In the genomic region with DNA sequence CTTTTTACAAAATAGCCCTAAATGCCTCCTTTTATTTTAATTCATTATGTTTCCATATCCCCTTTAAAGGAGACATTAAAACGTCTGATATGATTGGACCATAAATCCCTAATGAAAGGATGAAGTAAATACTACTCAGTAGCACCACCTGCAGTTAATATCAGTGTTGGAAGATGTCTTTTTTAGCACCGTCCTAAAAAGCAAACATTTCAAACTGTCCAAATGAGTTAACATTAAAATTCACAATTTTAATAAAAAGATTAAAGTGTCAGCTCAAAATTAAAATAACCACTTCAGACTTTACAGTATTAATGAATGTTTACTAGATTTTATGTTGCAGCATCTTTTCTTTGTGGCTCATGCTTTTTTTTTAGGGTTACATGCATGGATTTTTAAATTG, we compare ENCODE assay signal across 16 cellular contexts. TPM values are rescaled to one million over a fixed set of nuclear protein-coding genes. Genes with fewer than 3 reads are reported as not detected.
DNase-seq lines count a peak whose midpoint lies in the region; ATAC-seq and TF ChIP-seq lines count a peak whose summit lies in the region.
"Had no signal": no experiment of that assay in that cellular context is flagged by ENCODE, and none has a peak within 500 bp of the region (broad histone marks: within the 10 kb centered on the region; RNA-seq: fewer than 3 reads in every experiment).

No MANE protein-coding gene starts in this region.

- CTCF ChIA-PET in AG04450 (lab: Charles Lee), result interaction anchor here (0.6 to 1.9 kb wide), 7 partner anchors 17 to 1690 kb away, joined by 3 to 9 read pairs (median 4); no protein-coding TSS in a partner anchor
- CTCF ChIA-PET in activated CD4-positive, alpha-beta memory T cell treated with anti-CD3 and anti-CD28 coated beads for 36 hours (lab: Charles Lee), result interaction anchor here (0.9 to 1.5 kb wide), 4 partner anchors 11 to 18 kb away, joined by 3 to 6 read pairs (median 4); a partner anchor contains a TSS

- intact Hi-C loops in activated CD4-positive, alpha-beta memory T cell treated with anti-CD3 and anti-CD28 coated beads for 36 hours (cut with micrococcal nuclease), result no loop called here

- no peak for TF ChIP-seq POLR2A in tibial nerve (IDR thresholded peaks at IDR 0.05)

- peaks cover 94% of the 10 kb centered on the region for H3K36me3 ChIP-seq in RWPE2 (ENCODE audit: low read depth)
- H3K36me3 ChIP-seq in tibial nerve, result peaks cover 0 to 72% (median 8%) of the 10 kb centered on the region in 3 donors

- POLR2A ChIA-PET in AG04450 (lab: Yijun Ruan, JAX), result interaction anchor here (0.7 kb wide), 1 partner anchor 32 kb away, joined by 3 read pairs; no protein-coding TSS in a partner anchor
- POLR2A ChIA-PET in activated CD4-positive, alpha-beta memory T cell treated with anti-CD3 and anti-CD28 coated beads for 36 hours (lab: Charles Lee), result interaction anchor here (0.7 kb wide), 1 partner anchor 10 kb away, joined by 3 read pairs; no protein-coding TSS in a partner anchor

- H3K27me3 Mint-ChIP-seq in activated CD4-positive, alpha-beta memory T cell treated with anti-CD3 and anti-CD28 coated beads for 36 hours, result no peaks in the 10 kb centered on the region
- H3K27me3 Mint-ChIP-seq in stimulated activated memory B cell treated with anti-CD40 and anti-IgM and Interleukin-4, amounts not matched to agents 10 μg/mL and 1 μg/mL and 100 μg/mL, for 72 hours, result no peaks in the 10 kb centered on the region
- H3K27me3 Mint-ChIP-seq: activated CD8-positive, alpha-beta T cell treated with anti-CD3 and anti-CD28 coated beads for 36 hours; activated naive CD8-positive, alpha-beta T cell treated with anti-CD3 and anti-CD28 coated beads for 36 hours; CD4-positive, CD25-positive, alpha-beta regulatory T cell had no signal

- H3K36me3 Mint-ChIP-seq in activated CD4-positive, alpha-beta memory T cell treated with anti-CD3 and anti-CD28 coated beads for 36 hours, result peaks cover 54% of the 10 kb centered on the region
- H3K36me3 Mint-ChIP-seq in stimulated activated memory B cell treated with anti-CD40 and anti-IgM and Interleukin-4, amounts not matched to agents 10 μg/mL and 1 μg/mL and 100 μg/mL, for 72 hours, result peaks cover 57% of the 10 kb centered on the region

- no peaks in the 10 kb centered on the region for H3K9me3 ChIP-seq in AG04450 (ENCODE audit: control insufficient read depth, insufficient read depth, low read length)
- H3K9me3 ChIP-seq in RWPE2 (ENCODE audit: severe bottlenecking), result no peaks in the 10 kb centered on the region
- no peaks in the 10 kb centered on the region for H3K9me3 ChIP-seq in tibial nerve

- H3K4me3 Mint-ChIP-seq in activated CD4-positive, alpha-beta memory T cell treated with anti-CD3 and anti-CD28 coated beads for 36 hours, result no peak overlapping the region
- H3K4me3 Mint-ChIP-seq in stimulated activated memory B cell treated with anti-CD40 and anti-IgM and Interleukin-4, amounts not matched to agents 10 μg/mL and 1 μg/mL and 100 μg/mL, for 72 hours, result no peak overlapping the region
- H3K4me3 Mint-ChIP-seq: activated CD8-positive, alpha-beta T cell treated with anti-CD3 and anti-CD28 coated beads for 36 hours; activated naive CD8-positive, alpha-beta T cell treated with anti-CD3 and anti-CD28 coated beads for 36 hours; dendritic cell treated with granulocyte-macrophage colony-stimulating factor and Interleukin-4, amounts not matched to agents 40 ng/mL and 50 ng/mL, for 4 days had no signal

- H3K4me3 ChIP-seq in AG04450 (ENCODE audit: low read depth, low read length) (no peak overlapping the region), GM12864 (ENCODE audit: low read depth, low read length) (no peak overlapping the region), RWPE2 (ENCODE audit: severe bottlenecking) (no peak overlapping the region), tibial nerve (no peak overlapping the region)

- peak; percentile 44 for TF ChIP-seq CTCF in AG04450 (IDR thresholded peaks at IDR 0.05; ENCODE audit: low read depth, low read length)
- TF ChIP-seq CTCF in GM12864 (IDR thresholded peaks at IDR 0.05; ENCODE audit: low read depth, low read length, missing control alignments), result peak; percentile 15
- peak; percentile 33 for TF ChIP-seq CTCF in RWPE2 (IDR thresholded peaks at IDR 0.05; ENCODE audit: poor library complexity, severe bottlenecking)
- TF ChIP-seq CTCF in foreskin keratinocyte (conservative IDR thresholded peaks at IDR 0.05), result peak; percentile 55
- TF ChIP-seq CTCF in tibial nerve (IDR thresholded peaks at IDR 0.05), result peak in 1 of 5 experiments; percentile 21

- H3K27me3 ChIP-seq in AG04450 (ENCODE audit: control insufficient read depth, insufficient read depth, low read length) (no peaks in the 10 kb centered on the region), RWPE2 (ENCODE audit: insufficient read depth, poor library complexity, severe bottlenecking) (no peaks in the 10 kb centered on the region), foreskin keratinocyte (no peaks in the 10 kb centered on the region), tibial nerve (no peaks in the 10 kb centered on the region)

- no peaks in the 10 kb centered on the region for H3K9me3 Mint-ChIP-seq in activated CD4-positive, alpha-beta memory T cell treated with anti-CD3 and anti-CD28 coated beads for 36 hours
- H3K9me3 Mint-ChIP-seq in stimulated activated memory B cell treated with anti-CD40 and anti-IgM and Interleukin-4, amounts not matched to agents 10 μg/mL and 1 μg/mL and 100 μg/mL, for 72 hours, result peaks cover 3% of the 10 kb centered on the region
- H3K9me3 Mint-ChIP-seq: activated CD8-positive, alpha-beta T cell treated with anti-CD3 and anti-CD28 coated beads for 36 hours; activated naive CD8-positive, alpha-beta T cell treated with anti-CD3 and anti-CD28 coated beads for 36 hours; dendritic cell treated with granulocyte-macrophage colony-stimulating factor and Interleukin-4, amounts not matched to agents 40 ng/mL and 50 ng/mL, for 4 days had no signal

- H3K4me1 Mint-ChIP-seq in activated CD4-positive, alpha-beta memory T cell treated with anti-CD3 and anti-CD28 coated beads for 36 hours (ENCODE audit: low read depth), result peaks cover 47% of the 10 kb centered on the region
- H3K4me1 Mint-ChIP-seq in stimulated activated memory B cell treated with anti-CD40 and anti-IgM and Interleukin-4, amounts not matched to agents 10 μg/mL and 1 μg/mL and 100 μg/mL, for 72 hours, result peaks cover 26% of the 10 kb centered on the region

- 3 to 15% methylated on average over 2 of the region's 2 CpGs for WGBS in tibial nerve, 2 donors

- H3K27ac Mint-ChIP-seq in activated CD4-positive, alpha-beta memory T cell treated with anti-CD3 and anti-CD28 coated beads for 36 hours, result no peak overlapping the region
- H3K27ac Mint-ChIP-seq in stimulated activated memory B cell treated with anti-CD40 and anti-IgM and Interleukin-4, amounts not matched to agents 10 μg/mL and 1 μg/mL and 100 μg/mL, for 72 hours, result no peak overlapping the region
- H3K27ac Mint-ChIP-seq: activated CD8-positive, alpha-beta T cell treated with anti-CD3 and anti-CD28 coated beads for 36 hours; activated naive CD8-positive, alpha-beta T cell treated with anti-CD3 and anti-CD28 coated beads for 36 hours; dendritic cell treated with granulocyte-macrophage colony-stimulating factor and Interleukin-4, amounts not matched to agents 40 ng/mL and 50 ng/mL, for 4 days had no signal

- no peak for TF ChIP-seq EP300 in tibial nerve (IDR thresholded peaks at IDR 0.05)

- ATAC-seq in RWPE2 (ENCODE audit: low read depth) (no peak), foreskin keratinocyte (no peak)
- ATAC-seq in stimulated activated memory B cell treated with anti-CD40 and anti-IgM and Interleukin-4, amounts not matched to agents 10 μg/mL and 1 μg/mL and 100 μg/mL, for 72 hours, result no peak
- ATAC-seq: activated CD8-positive, alpha-beta T cell treated with anti-CD3 and anti-CD28 coated beads for 36 hours; left cardiac atrium had no signal

- peaks cover 3% of the 10 kb centered on the region for H3K4me1 ChIP-seq in RWPE2 (ENCODE audit: insufficient read depth, poor library complexity, severe bottlenecking)
- H3K4me1 ChIP-seq in foreskin keratinocyte, result no peaks in the 10 kb centered on the region
- H3K4me1 ChIP-seq in tibial nerve, result peaks cover 0 to 10% (median 0%) of the 10 kb centered on the region in 4 donors

- H3K27ac ChIP-seq in AG04450 (ENCODE audit: low read depth, low read length), result no peak overlapping the region
- H3K27ac ChIP-seq in RWPE2 (ENCODE audit: poor library complexity, severe bottlenecking), result no peak overlapping the region
- H3K27ac ChIP-seq in foreskin keratinocyte, result no peak overlapping the region
- H3K27ac ChIP-seq in tibial nerve, result no peak overlapping the region

- DNase-seq in AG04450 (ENCODE audit: low read depth, low spot score), result no peak
- DNase-seq in GM12864 (ENCODE audit: low read depth), result no peak
- DNase-seq in RWPE2 (ENCODE audit: low spot score), result no peak
- no peak for DNase-seq in foreskin keratinocyte
- no peak for DNase-seq in tibial nerve (ENCODE audit: low spot score in 2 of 2)
- no peak for DNase-seq in activated CD4-positive, alpha-beta memory T cell treated with anti-CD3 and anti-CD28 coated beads for 36 hours
- no peak for DNase-seq in pons (ENCODE audit: low spot score)
- DNase-seq: activated CD8-positive, alpha-beta T cell treated with anti-CD3 and anti-CD28 coated beads for 36 hours; activated naive CD8-positive, alpha-beta T cell treated with anti-CD3 and anti-CD28 coated beads for 36 hours; CD4-positive, CD25-positive, alpha-beta regulatory T cell; H7; left cardiac atrium; NCI-H1930; T-helper 2 cell had no signal

RNA-seq across cellular contexts. Expression of a gene that starts 12.3 kb away (rescaled TPM):
- polyA plus RNA-seq in AG04450 (2011; rRNA removed), result 15.9 and 20.3 TPM in 2 replicates
- 19.9 and 24.9 TPM in 2 replicates for polyA minus RNA-seq in AG04450 (2011; rRNA and poly(A)+ RNA removed)
- total RNA-seq in foreskin keratinocyte, result 11.2 and 11.4 TPM in 2 replicates
- polyA plus RNA-seq in foreskin keratinocyte, result 1.6 and 1.7 TPM in 2 replicates
- total RNA-seq in tibial nerve, result 10 to 100 TPM; 28.5 to 35.7 (median 32.1) TPM
- 10 to 100 TPM; 20.8 to 21.0 TPM for total RNA-seq in activated CD4-positive, alpha-beta memory T cell treated with anti-CD3 and anti-CD28 coated beads for 36 hours

RNA-seq across cellular contexts. Expression of a gene that starts 47.9 kb away (rescaled TPM):
- polyA plus RNA-seq in AG04450 (2011; rRNA removed) (38.4 and 39.2 TPM in 2 replicates), foreskin keratinocyte (1.7 and 1.8 TPM in 2 replicates)
- polyA minus RNA-seq in AG04450 (2011; rRNA and poly(A)+ RNA removed), result 74.1 and 75.7 TPM in 2 replicates
- total RNA-seq in foreskin keratinocyte (6.7 and 8.3 TPM in 2 replicates), tibial nerve (10 to 100 TPM; 19.4 to 95.7 (median 39.6) TPM)
- 10 to 100 TPM; 12.4 to 14.9 TPM for total RNA-seq in activated CD4-positive, alpha-beta memory T cell treated with anti-CD3 and anti-CD28 coated beads for 36 hours
